ENCODE assay signal across 1 cellular context in the genomic region with DNA sequence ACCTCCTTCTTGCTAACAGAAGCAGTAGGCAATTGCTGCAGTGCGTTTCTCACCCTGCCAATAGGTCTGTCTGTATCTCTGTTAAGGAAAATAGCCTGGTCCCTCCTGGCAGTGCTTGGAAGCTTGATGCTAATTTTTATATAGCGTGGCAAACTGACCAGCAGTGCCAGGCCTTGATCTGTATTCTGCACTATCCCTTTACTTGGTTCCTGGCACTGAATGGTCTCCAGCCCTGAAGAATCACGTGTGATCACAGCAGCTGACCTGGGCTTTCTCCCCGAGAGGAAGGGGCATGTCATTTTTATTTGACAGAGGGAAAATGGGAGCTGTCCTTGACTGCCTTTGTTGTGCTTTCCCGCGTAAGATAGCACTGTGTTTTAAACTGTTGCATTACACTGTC.
TF ChIP-seq lines count a peak whose summit lies in the region.

No MANE protein-coding gene starts in this region.

TF ChIP-seq in HCT116, 20 proteins besides CTCF, POLR2A, EP300 and RAD21:
- TF ChIP-seq ZNF274 (IDR thresholded peaks at IDR 0.05; ENCODE audit: low read depth, low read length) (no peak), SP1 (IDR thresholded peaks at IDR 0.05; ENCODE audit: low read depth) (no peak), EZH2phosphoT487 (IDR thresholded peaks at IDR 0.05; ENCODE audit: borderline replicate concordance) (no peak), POLR2AphosphoS5 (IDR thresholded peaks at IDR 0.05; ENCODE audit: low read depth, low read length) (no peak), SIN3A (IDR thresholded peaks at IDR 0.05; ENCODE audit: low read depth) (no peak), CBX3 (IDR thresholded peaks at IDR 0.05; ENCODE audit: low read depth) (no peak), SRF (IDR thresholded peaks at IDR 0.05; ENCODE audit: low read depth) (no peak), EZH2 (IDR thresholded peaks at IDR 0.05) (no peak), ZFX (IDR thresholded peaks at IDR 0.05) (no peak), FOSL1 (IDR thresholded peaks at IDR 0.05; ENCODE audit: low read depth) (no peak), ELF1 (IDR thresholded peaks at IDR 0.05; ENCODE audit: borderline replicate concordance, low read depth) (no peak), EGR1 (IDR thresholded peaks at IDR 0.05; ENCODE audit: low read depth) (no peak), JUND (IDR thresholded peaks at IDR 0.05) (no peak)
- TF ChIP-seq, protein P1, sequence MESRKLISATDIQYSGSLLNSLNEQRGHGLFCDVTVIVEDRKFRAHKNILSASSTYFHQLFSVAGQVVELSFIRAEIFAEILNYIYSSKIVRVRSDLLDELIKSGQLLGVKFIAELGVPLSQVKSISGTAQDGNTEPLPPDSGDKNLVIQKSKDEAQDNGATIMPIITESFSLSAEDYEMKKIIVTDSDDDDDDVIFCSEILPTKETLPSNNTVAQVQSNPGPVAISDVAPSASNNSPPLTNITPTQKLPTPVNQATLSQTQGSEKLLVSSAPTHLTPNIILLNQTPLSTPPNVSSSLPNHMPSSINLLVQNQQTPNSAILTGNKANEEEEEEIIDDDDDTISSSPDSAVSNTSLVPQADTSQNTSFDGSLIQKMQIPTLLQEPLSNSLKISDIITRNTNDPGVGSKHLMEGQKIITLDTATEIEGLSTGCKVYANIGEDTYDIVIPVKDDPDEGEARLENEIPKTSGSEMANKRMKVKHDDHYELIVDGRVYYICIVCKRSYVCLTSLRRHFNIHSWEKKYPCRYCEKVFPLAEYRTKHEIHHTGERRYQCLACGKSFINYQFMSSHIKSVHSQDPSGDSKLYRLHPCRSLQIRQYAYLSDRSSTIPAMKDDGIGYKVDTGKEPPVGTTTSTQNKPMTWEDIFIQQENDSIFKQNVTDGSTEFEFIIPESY (IDR thresholded peaks at IDR 0.05; ENCODE audit: extremely low read depth, insufficient replicate concordance, low read length) = no peak
- TF ChIP-seq, protein P2, sequence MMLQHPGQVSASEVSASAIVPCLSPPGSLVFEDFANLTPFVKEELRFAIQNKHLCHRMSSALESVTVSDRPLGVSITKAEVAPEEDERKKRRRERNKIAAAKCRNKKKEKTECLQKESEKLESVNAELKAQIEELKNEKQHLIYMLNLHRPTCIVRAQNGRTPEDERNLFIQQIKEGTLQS (IDR thresholded peaks at IDR 0.05) = no peak
- TF ChIP-seq, protein P3, sequence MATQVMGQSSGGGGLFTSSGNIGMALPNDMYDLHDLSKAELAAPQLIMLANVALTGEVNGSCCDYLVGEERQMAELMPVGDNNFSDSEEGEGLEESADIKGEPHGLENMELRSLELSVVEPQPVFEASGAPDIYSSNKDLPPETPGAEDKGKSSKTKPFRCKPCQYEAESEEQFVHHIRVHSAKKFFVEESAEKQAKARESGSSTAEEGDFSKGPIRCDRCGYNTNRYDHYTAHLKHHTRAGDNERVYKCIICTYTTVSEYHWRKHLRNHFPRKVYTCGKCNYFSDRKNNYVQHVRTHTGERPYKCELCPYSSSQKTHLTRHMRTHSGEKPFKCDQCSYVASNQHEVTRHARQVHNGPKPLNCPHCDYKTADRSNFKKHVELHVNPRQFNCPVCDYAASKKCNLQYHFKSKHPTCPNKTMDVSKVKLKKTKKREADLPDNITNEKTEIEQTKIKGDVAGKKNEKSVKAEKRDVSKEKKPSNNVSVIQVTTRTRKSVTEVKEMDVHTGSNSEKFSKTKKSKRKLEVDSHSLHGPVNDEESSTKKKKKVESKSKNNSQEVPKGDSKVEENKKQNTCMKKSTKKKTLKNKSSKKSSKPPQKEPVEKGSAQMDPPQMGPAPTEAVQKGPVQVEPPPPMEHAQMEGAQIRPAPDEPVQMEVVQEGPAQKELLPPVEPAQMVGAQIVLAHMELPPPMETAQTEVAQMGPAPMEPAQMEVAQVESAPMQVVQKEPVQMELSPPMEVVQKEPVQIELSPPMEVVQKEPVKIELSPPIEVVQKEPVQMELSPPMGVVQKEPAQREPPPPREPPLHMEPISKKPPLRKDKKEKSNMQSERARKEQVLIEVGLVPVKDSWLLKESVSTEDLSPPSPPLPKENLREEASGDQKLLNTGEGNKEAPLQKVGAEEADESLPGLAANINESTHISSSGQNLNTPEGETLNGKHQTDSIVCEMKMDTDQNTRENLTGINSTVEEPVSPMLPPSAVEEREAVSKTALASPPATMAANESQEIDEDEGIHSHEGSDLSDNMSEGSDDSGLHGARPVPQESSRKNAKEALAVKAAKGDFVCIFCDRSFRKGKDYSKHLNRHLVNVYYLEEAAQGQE (IDR thresholded peaks at IDR 0.05; ENCODE audit: low read depth) = no peak
